ENCODE assay signal across 18 cellular contexts in genomic region chr6:139917943-139918342, GRCh38.
DNase-seq lines count a peak whose midpoint lies in the region; ATAC-seq, FAIRE-seq and TF ChIP-seq lines count a peak whose summit lies in the region.
"Had no signal": no experiment of that assay in that cellular context is flagged by ENCODE, and none has a peak within 500 bp of the region (broad histone marks: within the 10 kb centered on the region; RNA-seq: fewer than 3 reads in every experiment).

No MANE protein-coding gene starts in this region.

- no peak overlapping the region for H3K27ac ChIP-seq in K562 (ENCODE audit: extremely low read depth, low read depth, low read length)
- no peak overlapping the region for H3K27ac ChIP-seq in CD8-positive, alpha-beta T cell (ENCODE audit: low read depth, low read length)

- FAIRE-seq in K562 (lab: Jason Lieb, UNC), result no peak
- FAIRE-seq: HepG2 had no signal

- no peak for TF ChIP-seq POLR2A in K562 (conservative IDR thresholded peaks at IDR 0.05)

- H3K4me3 Mint-ChIP-seq in nephron progenitor cell, result peak overlapping the region; percentile 12
- H3K4me3 Mint-ChIP-seq in CD8-positive, alpha-beta T cell, result no peak overlapping the region
- H3K4me3 Mint-ChIP-seq: CD4-positive, alpha-beta memory T cell; HFFc6 had no signal

- no peaks in the 10 kb centered on the region for H3K27me3 ChIP-seq in K562 (ENCODE audit: control insufficient read depth in 2 of 2, insufficient read depth in 2 of 2, low read length in 2 of 2)
- peaks cover 5% of the 10 kb centered on the region for H3K27me3 ChIP-seq in CD8-positive, alpha-beta T cell (ENCODE audit: insufficient read depth, low read length)
- H3K27me3 ChIP-seq: MG63 had no signal

- peaks cover 45% of the 10 kb centered on the region for H3K4me1 Mint-ChIP-seq in nephron progenitor cell
- H3K4me1 Mint-ChIP-seq in CD8-positive, alpha-beta T cell (ENCODE audit: low read depth), result peaks cover 8% of the 10 kb centered on the region
- H3K4me1 Mint-ChIP-seq: CD4-positive, alpha-beta memory T cell had no signal

- H2AFZ ChIP-seq in K562 (ENCODE audit: low read depth, low read length), result peak overlapping the region; percentile 80

- in situ Hi-C loops in K562 (cut with MboI), result no loop called here

- H3K36me3 Mint-ChIP-seq in nephron progenitor cell (ENCODE audit: low read depth), result peaks cover 9% of the 10 kb centered on the region
- no peaks in the 10 kb centered on the region for H3K36me3 Mint-ChIP-seq in CD8-positive, alpha-beta T cell
- H3K36me3 Mint-ChIP-seq: CD4-positive, alpha-beta memory T cell had no signal

- DNase-seq in NCI-H2171 (lab: John Stamatoyannopoulos, UW) (peak; percentile 19), NCI-H2171 treated with DMSO at 0.1 percent for 48 hours (lab: John Stamatoyannopoulos, UW) (no peak), K562 (ENCODE audit: extremely low read depth in 1 of 4, low spot score in 3 of 4) (no peak), nephron progenitor cell (no peak), H4 (ENCODE audit: low spot score) (no peak), cerebellar nuclear complex (lab: John Stamatoyannopoulos, UW) (no peak)
- no peak for DNase-seq in CD8-positive, alpha-beta T cell
- DNase-seq in activated CD8-positive, alpha-beta memory T cell treated with anti-CD3 and anti-CD28 coated beads, Interleukin-2, amount 50 U/mL, for 48 hours, result no peak
- DNase-seq: CD4-positive, alpha-beta memory T cell; DMS79 treated with DMSO at 0.1 percent for 48 hours; GOT3; HFFc6; Karpas-422; MG63; NCI-H1092; NCI-H510A treated with DMSO at 0.1 percent for 48 hours had no signal

- H3K27me3 Mint-ChIP-seq in nephron progenitor cell (ENCODE audit: low read depth, poor library complexity), result no peaks in the 10 kb centered on the region
- peaks cover 15% of the 10 kb centered on the region for H3K27me3 Mint-ChIP-seq in CD8-positive, alpha-beta T cell (ENCODE audit: low read depth)

- H3K9me1 ChIP-seq in K562 (ENCODE audit: control insufficient read depth, insufficient read depth, low read length), result no peaks in the 10 kb centered on the region

- peak overlapping the region; percentile 75 for H3K27ac Mint-ChIP-seq in nephron progenitor cell
- no peak overlapping the region for H3K27ac Mint-ChIP-seq in CD8-positive, alpha-beta T cell
- H3K27ac Mint-ChIP-seq: CD4-positive, alpha-beta memory T cell; HFFc6 had no signal

- BruUV-seq in K562 (replicated peaks; lab: Mats Ljungman, UMichigan), result no TSS peak

- no peak for TF ChIP-seq RAD21 in K562 (CRISPR knock-in tag; conservative IDR thresholded peaks at IDR 0.05 in 1 of 2, IDR thresholded peaks at IDR 0.05 in 1 of 2)

- H4K20me1 ChIP-seq in K562 (replicated peaks; ENCODE audit: control insufficient read depth, insufficient read depth, low read length), result no peaks in the 10 kb centered on the region

- H3K4me2 ChIP-seq in K562 (ENCODE audit: insufficient read depth, low read length), result no peak overlapping the region

- H3K9me3 Mint-ChIP-seq in nephron progenitor cell, result peaks cover 17% of the 10 kb centered on the region
- no peaks in the 10 kb centered on the region for H3K9me3 Mint-ChIP-seq in CD8-positive, alpha-beta T cell
- H3K9me3 Mint-ChIP-seq: HFFc6 had no signal

- H3K4me3 ChIP-seq in K562, result no peak overlapping the region
- H3K4me3 ChIP-seq in CD8-positive, alpha-beta T cell (ENCODE audit: low read depth, low read length), result no peak overlapping the region
- H3K4me3 ChIP-seq: MG63 had no signal

- POLR2A ChIA-PET in K562 (lab: Yijun Ruan, JAX), result interaction anchor here (0.6 kb wide), 1 partner anchor 233 kb away, joined by 3 read pairs; no protein-coding TSS in a partner anchor
- POLR2A ChIA-PET in CD8-positive, alpha-beta T cell (lab: Charles Lee), result no interaction called here

- no peak overlapping the region for H3K9ac ChIP-seq in K562 (ENCODE audit: insufficient read depth in 1 of 2, low read depth in 2 of 2, low read length in 2 of 2)

- intact Hi-C loops in K562 (cut with micrococcal nuclease), result no loop called here
- intact Hi-C loops in CD8-positive, alpha-beta T cell (cut with DNase I, micrococcal nuclease), result no loop called here

- 51% methylated on average over 4 of the region's 4 CpGs for WGBS in K562 (ENCODE audit: insufficient coverage, low coverage, missing lambda C conversion rate)

- H3K36me3 ChIP-seq in K562 (ENCODE audit: control insufficient read depth, insufficient read depth, low read length), result no peaks in the 10 kb centered on the region
- no peaks in the 10 kb centered on the region for H3K36me3 ChIP-seq in CD8-positive, alpha-beta T cell (ENCODE audit: insufficient read depth, low read length)
- H3K36me3 ChIP-seq: MG63 had no signal

- ATAC-seq in K562, result no peak
- ATAC-seq in CD8-positive, alpha-beta T cell, result no peak
- ATAC-seq: HepG2, Panc1 had no signal

- no peaks in the 10 kb centered on the region for H3K79me2 ChIP-seq in K562 (ENCODE audit: control insufficient read depth, insufficient read depth, low read length)

- peaks cover 3 to 7% of the 10 kb centered on the region in 2 experiments; a peak in 3 of 5 replicates for H3K4me1 ChIP-seq in K562 (replicated peaks in 1 of 2; ENCODE audit: control insufficient read depth in 2 of 2, insufficient read depth in 2 of 2, low read length in 2 of 2)
- H3K4me1 ChIP-seq in CD8-positive, alpha-beta T cell (ENCODE audit: insufficient read depth, low read length), result no peaks in the 10 kb centered on the region

- TF ChIP-seq EP300 in K562 (IDR thresholded peaks at IDR 0.05; ENCODE audit: low read length), result no peak

- H3K9me3 ChIP-seq in K562 (replicated peaks; ENCODE audit: control insufficient read depth, insufficient read depth, low read depth, low read length), result no peaks in the 10 kb centered on the region
- no peaks in the 10 kb centered on the region for H3K9me3 ChIP-seq in CD8-positive, alpha-beta T cell (ENCODE audit: low read length)

- TF ChIP-seq CTCF in K562 (IDR thresholded peaks at IDR 0.05 in 2 of 3, conservative IDR thresholded peaks at IDR 0.05 in 1 of 3; ENCODE audit: insufficient read depth in 2 of 3, low read depth in 1 of 3, low read length in 3 of 3) (no peak), nephron progenitor cell (IDR thresholded peaks at IDR 0.05) (no peak)
- TF ChIP-seq CTCF in CD8-positive, alpha-beta T cell (IDR thresholded peaks at IDR 0.05), result no peak

- CTCF ChIA-PET in K562 (lab: Yijun Ruan, JAX; ENCODE audit: low intra/inter-chr PET ratio), result no interaction called here
- CTCF ChIA-PET in CD8-positive, alpha-beta T cell (lab: Charles Lee), result no interaction called here

TF ChIP-seq in K562, 482 proteins besides CTCF, POLR2A, EP300 and RAD21:
- TF ChIP-seq RFX5 (IDR thresholded peaks at IDR 0.05; ENCODE audit: low read depth, low read length) (no peak), U2AF2 (optimal IDR thresholded peaks at IDR 0.05; ENCODE audit: low read depth, low read length) (no peak), FOXK1 (CRISPR knock-in tag; IDR thresholded peaks at IDR 0.05; ENCODE audit: borderline replicate concordance) (no peak), SRSF1 (IDR thresholded peaks at IDR 0.05; ENCODE audit: low read depth, low read length) (no peak), XRCC5 (IDR thresholded peaks at IDR 0.05; ENCODE audit: low read depth, low read length) (no peak), ZNF717 (CRISPR knock-in tag; IDR thresholded peaks at IDR 0.05) (no peak), BRF1 (IDR thresholded peaks at IDR 0.05; ENCODE audit: borderline replicate concordance, extremely low read depth, insufficient read length) (no peak), MEF2A (IDR thresholded peaks at IDR 0.05; ENCODE audit: control insufficient read depth, low read depth, low read length) (no peak), NFXL1 (CRISPR knock-in tag; IDR thresholded peaks at IDR 0.05) (no peak)
- TF ChIP-seq, protein P1, sequence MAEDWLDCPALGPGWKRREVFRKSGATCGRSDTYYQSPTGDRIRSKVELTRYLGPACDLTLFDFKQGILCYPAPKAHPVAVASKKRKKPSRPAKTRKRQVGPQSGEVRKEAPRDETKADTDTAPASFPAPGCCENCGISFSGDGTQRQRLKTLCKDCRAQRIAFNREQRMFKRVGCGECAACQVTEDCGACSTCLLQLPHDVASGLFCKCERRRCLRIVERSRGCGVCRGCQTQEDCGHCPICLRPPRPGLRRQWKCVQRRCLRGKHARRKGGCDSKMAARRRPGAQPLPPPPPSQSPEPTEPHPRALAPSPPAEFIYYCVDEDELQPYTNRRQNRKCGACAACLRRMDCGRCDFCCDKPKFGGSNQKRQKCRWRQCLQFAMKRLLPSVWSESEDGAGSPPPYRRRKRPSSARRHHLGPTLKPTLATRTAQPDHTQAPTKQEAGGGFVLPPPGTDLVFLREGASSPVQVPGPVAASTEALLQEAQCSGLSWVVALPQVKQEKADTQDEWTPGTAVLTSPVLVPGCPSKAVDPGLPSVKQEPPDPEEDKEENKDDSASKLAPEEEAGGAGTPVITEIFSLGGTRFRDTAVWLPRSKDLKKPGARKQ (CRISPR knock-in tag; IDR thresholded peaks at IDR 0.05), result no peak
